Comparison of ENCODE assay signal across 8 cellular contexts in genomic region chr11:9760180-9760550, GRCh38.
DNase-seq lines count a peak whose midpoint lies in the region; TF ChIP-seq lines count a peak whose summit lies in the region.

No MANE protein-coding gene starts in this region.

- TF ChIP-seq CTCF in AG04450 (IDR thresholded peaks at IDR 0.05; ENCODE audit: low read depth, low read length) = no peak
- no peak for TF ChIP-seq CTCF in dorsolateral prefrontal cortex (IDR thresholded peaks at IDR 0.05 in 54 of 56, conservative IDR thresholded peaks at IDR 0.05 in 2 of 56; ENCODE audit: low read depth in 1 of 56, partially characterized antibody in 56 of 56)

- intact Hi-C loops in dorsolateral prefrontal cortex (cut with DNase I) = no loop called here

- H3K27me3 ChIP-seq in AG04450 (ENCODE audit: control insufficient read depth, insufficient read depth, low read length) (no peaks in the 10 kb centered on the region), MG63 (no peaks in the 10 kb centered on the region), dorsolateral prefrontal cortex (no peaks in the 10 kb centered on the region)

- no peaks in the 10 kb centered on the region for H3K9me3 ChIP-seq in AG04450 (ENCODE audit: control insufficient read depth, insufficient read depth, low read length)
- no peaks in the 10 kb centered on the region for H3K9me3 ChIP-seq in MG63

- no peaks in the 10 kb centered on the region for H3K36me3 ChIP-seq in MG63

- H3K4me3 ChIP-seq in AG04450 (ENCODE audit: low read depth, low read length) = no peak overlapping the region
- no peak overlapping the region for H3K4me3 ChIP-seq in MG63
- H3K4me3 ChIP-seq in dorsolateral prefrontal cortex = peak overlapping the region in 5 of 59 donors; percentile 11 to 90 (median 74)

- peak overlapping the region; percentile 95 for H3K27ac ChIP-seq in AG04450 (ENCODE audit: low read depth, low read length)
- H3K27ac ChIP-seq in dorsolateral prefrontal cortex = peak overlapping the region in 53 of 59 donors; percentile 1 to 93 (median 80)

- CTCF ChIA-PET in AG04450 (lab: Charles Lee) = interaction anchor here (1.3 to 4.3 kb wide), 3 partner anchors 11 to 564 kb away, joined by 5 to 36 read pairs (median 6); no protein-coding TSS in a partner anchor

- POLR2A ChIA-PET in AG04450 (lab: Yijun Ruan, JAX) = interaction anchor here (0.6 to 3.7 kb wide), 13 partner anchors 28 to 565 kb away, joined by 3 to 65 read pairs (median 9); partner anchors contain the start of genes ADM and ZNF143

- DNase-seq in AG04450 (ENCODE audit: low read depth, low spot score) = peak; percentile 90
- peak; percentile 99 for DNase-seq in MG63
- peak; percentile 30 to 76 (median 66) for DNase-seq in dorsolateral prefrontal cortex
- DNase-seq in mucosa of gallbladder (ENCODE audit: low spot score) = peak; percentile 79
- DNase-seq in DMS79 treated with DMSO at 0.1 percent for 48 hours (lab: John Stamatoyannopoulos, UW) = no peak
- DNase-seq in activated gamma-delta T cell (lab: John Stamatoyannopoulos, UW) = no peak
- DNase-seq in stimulated activated CD4-positive, alpha-beta T cell treated with anti-CD3 and anti-CD28 coated beads, Interleukin-2, amount 100 ng/mL, for 48 hours = no peak
- no peak for DNase-seq in GM19240 (ENCODE audit: insufficient read length, low spot score)

Comparison
In these comparisons a context has a peak if more than half of its experiments do, and no peak if none do; other contexts are left out.
1. DNase-seq: peak in AG04450 (single experiment), MG63 (single experiment), dorsolateral prefrontal cortex (10 of 10) and mucosa of gallbladder (single experiment); none in DMS79 treated with DMSO at 0.1 percent for 48 hours (single experiment), activated gamma-delta T cell (single experiment), stimulated activated CD4-positive, alpha-beta T cell treated with anti-CD3 and anti-CD28 coated beads, Interleukin-2, amount 100 ng/mL, for 48 hours (0 of 2) and GM19240 (single experiment).